ENCODE assay signal across 20 cellular contexts in genomic region chr11:8789864-8790263, GRCh38.
A peak's percentile ranks its signal among the peaks of the same experiment; 100 is the strongest.
DNase-seq lines count a peak whose midpoint lies in the region; ATAC-seq, FAIRE-seq and TF ChIP-seq lines count a peak whose summit lies in the region.
"Had no signal": no experiment of that assay in that cellular context is flagged by ENCODE, and none has a peak within 500 bp of the region (broad histone marks: within the 10 kb centered on the region; RNA-seq: fewer than 3 reads in every experiment).

No MANE protein-coding gene starts in this region.

- WGBS in pancreas, 2 donors = 50 to 54% methylated on average over 2 of the region's 2 CpGs

- H3K36me3 ChIP-seq in pancreas = no peaks in the 10 kb centered on the region
- H3K36me3 ChIP-seq: HAP-1 had no signal

- no peak for TF ChIP-seq CTCF in pancreas (IDR thresholded peaks at IDR 0.05)

- intact Hi-C loops in left ventricle myocardium superior (cut with micrococcal nuclease) = no loop called here
- intact Hi-C loops in left cardiac atrium (cut with DNase I) = no loop called here
- intact Hi-C loops in pancreas (cut with DNase I) = no loop called here

- no peaks in the 10 kb centered on the region for H3K9me3 ChIP-seq in pancreas
- H3K9me3 ChIP-seq: HAP-1, SJCRH30 had no signal

- peaks cover 23 to 56% (median 37%) of the 10 kb centered on the region in 3 donors for H3K4me1 ChIP-seq in pancreas

- H3K27me3 ChIP-seq in pancreas = no peaks in the 10 kb centered on the region
- H3K27me3 ChIP-seq: SJCRH30 had no signal

- no peak for DNase-seq in left ventricle myocardium superior
- no peak for DNase-seq in left cardiac atrium
- DNase-seq in pancreas = peak in 1 of 6 donors; percentile 43
- no peak for DNase-seq in stimulated activated CD4-positive, alpha-beta T cell treated with anti-CD3 and anti-CD28 coated beads, Interleukin-1b, Interleukin-23, amount 100 ng/mL, for 48 hours
- no peak for DNase-seq in amygdala (lab: John Stamatoyannopoulos, UW)
- DNase-seq: CD4-positive, CD25-positive, alpha-beta regulatory T cell; DMS53; MV-4-11; NCI-H1417; NCI-H187 treated with DMSO at 0.1 percent for 48 hours; NCI-H69; NK-92 treated with Interleukin-12 subunit alpha and Interleukin-12 subunit beta, amount 100 ng/mL, for 24 hours; OCI-M1; SJCRH30 had no signal

- ATAC-seq in left ventricle myocardium superior (peak; percentile 29), left cardiac atrium (no peak), esophagus mucosa (peak; percentile 47), pancreas (peak in 3 of 4 donors; percentile 42 to 65 (median 63)), HG03432 (IDR thresholded peaks at IDR 0.05; ENCODE audit: unreplicated experiment) (no peak), GM21786 (IDR thresholded peaks at IDR 0.05; ENCODE audit: unreplicated experiment) (no peak)

- H3K27ac ChIP-seq in pancreas = peak overlapping the region in 1 of 4 donors; percentile 23
- H3K27ac ChIP-seq: 22Rv1, RWPE1, SJCRH30 had no signal

- FAIRE-seq in pancreas (lab: Jason Lieb, UNC) = no peak

- H3K4me3 ChIP-seq in pancreas = no peak overlapping the region
- H3K4me3 ChIP-seq: HAP-1, SJCRH30 had no signal

Comparison
In these comparisons a context has a peak if more than half of its experiments do, and no peak if none do; other contexts are left out.
1. ATAC-seq: peak in left ventricle myocardium superior (single experiment), esophagus mucosa (single experiment) and pancreas (3 of 4); none in left cardiac atrium (0 of 2), HG03432 (single experiment) and GM21786 (single experiment).